9 cellular contexts compared by ENCODE assay signal in genomic region chr14:49950275-49951250, GRCh38. TPM values are rescaled to one million over a fixed set of nuclear protein-coding genes. Genes with fewer than 3 reads are reported as not detected.
A peak's percentile ranks its signal among the peaks of the same experiment; 100 is the strongest.
DNase-seq lines count a peak whose midpoint lies in the region; ATAC-seq and TF ChIP-seq lines count a peak whose summit lies in the region.
"Had no signal": no experiment of that assay in that cellular context is flagged by ENCODE, and none has a peak within 500 bp of the region (broad histone marks: within the 10 kb centered on the region; RNA-seq: fewer than 3 reads in every experiment).

No MANE protein-coding gene starts in this region.

- H3K27ac ChIP-seq in lung (ENCODE audit: low read depth in 1 of 2, low read length in 1 of 2), result peak overlapping the region in 1 of 2 donors; percentile 45

- no peaks in the 10 kb centered on the region for H3K27me3 Mint-ChIP-seq in activated T-helper 1 cell treated with anti-CD3 and anti-CD28 coated beads, Interleukin-12 subunit alpha, Interleukin-12 subunit beta, Interleukin-2, Interleukin-4 antibody, amounts not matched to agents 30 ng/mL and 10 ng/mL and 1 ng/mL, durations not matched to agents 14 hours and 24 hours and 36 hours (ENCODE audit: insufficient read depth)

- no peak overlapping the region for H3K4me3 ChIP-seq in lung
- H3K4me3 ChIP-seq in foreskin fibroblast (ENCODE audit: low read depth in 1 of 2, low read length in 2 of 2), result no peak overlapping the region
- H3K4me3 ChIP-seq: tibial nerve had no signal

- peak overlapping the region; percentile 19 for H3K27ac Mint-ChIP-seq in activated T-helper 1 cell treated with anti-CD3 and anti-CD28 coated beads, Interleukin-12 subunit alpha, Interleukin-12 subunit beta, Interleukin-2, Interleukin-4 antibody, amounts not matched to agents 30 ng/mL and 10 ng/mL and 1 ng/mL, durations not matched to agents 14 hours and 24 hours and 36 hours

- peak; percentile 61 for DNase-seq in COR-L47 (lab: John Stamatoyannopoulos, UW)
- DNase-seq in LoVo (ENCODE audit: low spot score), result peak; percentile 91
- no peak for DNase-seq in activated T-helper 1 cell treated with anti-CD3 and anti-CD28 coated beads, Interleukin-12 subunit alpha, Interleukin-12 subunit beta, Interleukin-2, Interleukin-4 antibody, amounts not matched to agents 30 ng/mL and 10 ng/mL and 1 ng/mL, durations not matched to agents 14 hours and 24 hours and 36 hours (ENCODE audit: low spot score)
- DNase-seq in lung (ENCODE audit: low spot score), result peak; percentile 81
- DNase-seq in dedifferentiated amniotic fluid mesenchymal stem cell (ENCODE audit: extremely low spot score), result no peak
- DNase-seq in foreskin fibroblast, result no peak
- no peak for DNase-seq in HK-2 (ENCODE audit: unreplicated experiment)

- no peaks in the 10 kb centered on the region for H3K27me3 ChIP-seq in lung (ENCODE audit: control insufficient read depth, insufficient read depth)
- H3K27me3 ChIP-seq: tibial nerve had no signal

- H3K36me3 ChIP-seq in lung (ENCODE audit: control insufficient read depth in 2 of 2, insufficient read depth in 2 of 2, low read length in 2 of 2), result no peaks in the 10 kb centered on the region
- H3K36me3 ChIP-seq: tibial nerve had no signal

- H3K4me1 ChIP-seq in lung (ENCODE audit: control insufficient read depth in 2 of 2, insufficient read depth in 2 of 2, low read length in 2 of 2), result peaks cover 2 to 14% of the 10 kb centered on the region in 2 donors

- peak overlapping the region; percentile 51 for H3K4me3 Mint-ChIP-seq in activated T-helper 1 cell treated with anti-CD3 and anti-CD28 coated beads, Interleukin-12 subunit alpha, Interleukin-12 subunit beta, Interleukin-2, Interleukin-4 antibody, amounts not matched to agents 30 ng/mL and 10 ng/mL and 1 ng/mL, durations not matched to agents 14 hours and 24 hours and 36 hours

- 69 to 86% methylated on average over 4 of the region's 4 CpGs for WGBS in lung, 2 donors

- H3K9me3 Mint-ChIP-seq in activated T-helper 1 cell treated with anti-CD3 and anti-CD28 coated beads, Interleukin-12 subunit alpha, Interleukin-12 subunit beta, Interleukin-2, Interleukin-4 antibody, amounts not matched to agents 30 ng/mL and 10 ng/mL and 1 ng/mL, durations not matched to agents 14 hours and 24 hours and 36 hours, result no peaks in the 10 kb centered on the region

- intact Hi-C loops in activated T-helper 1 cell treated with anti-CD3 and anti-CD28 coated beads, Interleukin-12 subunit alpha, Interleukin-12 subunit beta, Interleukin-2, Interleukin-4 antibody, amounts not matched to agents 30 ng/mL and 10 ng/mL and 1 ng/mL, durations not matched to agents 14 hours and 24 hours and 36 hours (cut with micrococcal nuclease), result loop anchor here (1.0 to 2.0 kb wide), 3 partner anchors 11 to 52 kb away; no protein-coding TSS in a partner anchor

- peaks cover 11% of the 10 kb centered on the region for H3K36me3 Mint-ChIP-seq in activated T-helper 1 cell treated with anti-CD3 and anti-CD28 coated beads, Interleukin-12 subunit alpha, Interleukin-12 subunit beta, Interleukin-2, Interleukin-4 antibody, amounts not matched to agents 30 ng/mL and 10 ng/mL and 1 ng/mL, durations not matched to agents 14 hours and 24 hours and 36 hours (ENCODE audit: low read depth)

- H3K4me1 Mint-ChIP-seq in activated T-helper 1 cell treated with anti-CD3 and anti-CD28 coated beads, Interleukin-12 subunit alpha, Interleukin-12 subunit beta, Interleukin-2, Interleukin-4 antibody, amounts not matched to agents 30 ng/mL and 10 ng/mL and 1 ng/mL, durations not matched to agents 14 hours and 24 hours and 36 hours (ENCODE audit: low read depth), result peaks cover 67% of the 10 kb centered on the region

- H3K9me3 ChIP-seq in lung (ENCODE audit: control insufficient read depth in 2 of 2, insufficient read depth in 1 of 2, low read length in 1 of 2), result no peaks in the 10 kb centered on the region
- H3K9me3 ChIP-seq: tibial nerve had no signal

- TF ChIP-seq CTCF in lung (IDR thresholded peaks at IDR 0.05; ENCODE audit: control extremely low read depth, extremely low read depth), result no peak
- no peak for TF ChIP-seq CTCF in foreskin fibroblast (IDR thresholded peaks at IDR 0.05; ENCODE audit: low read depth, low read length)

- ATAC-seq in lung (ENCODE audit: insufficient read depth, low FRiP score) (peak; percentile 23), GM21447 (IDR thresholded peaks at IDR 0.05; ENCODE audit: unreplicated experiment) (no peak)

RNA-seq across cellular contexts. Expression of gene ARF6, which starts 57.7 kb away (rescaled TPM):
- total RNA-seq in activated T-helper 1 cell treated with anti-CD3 and anti-CD28 coated beads, Interleukin-12 subunit alpha, Interleukin-12 subunit beta, Interleukin-2, Interleukin-4 antibody, amounts not matched to agents 30 ng/mL and 10 ng/mL and 1 ng/mL, durations not matched to agents 14 hours and 24 hours and 36 hours, result 163 and 164 TPM in 2 replicates
- 10 to 100 TPM; 46.2 to 58.9 TPM for total RNA-seq in lung
- 10 to 100 TPM; 25.4 to 46.9 TPM for polyA plus RNA-seq in lung

Comparison
In these comparisons a context has a peak if more than half of its experiments do, and no peak if none do; other contexts are left out.
1. DNase-seq: peak in COR-L47 (single experiment), LoVo (single experiment) and lung (single experiment); none in activated T-helper 1 cell treated with anti-CD3 and anti-CD28 coated beads, Interleukin-12 subunit alpha, Interleukin-12 subunit beta, Interleukin-2, Interleukin-4 antibody, amounts not matched to agents 30 ng/mL and 10 ng/mL and 1 ng/mL, durations not matched to agents 14 hours and 24 hours and 36 hours (single experiment), dedifferentiated amniotic fluid mesenchymal stem cell (single experiment), foreskin fibroblast (0 of 2) and HK-2 (single experiment).